8 cellular contexts compared by ENCODE assay signal in genomic region chr1:54199765-54200518, GRCh38. TPM values are rescaled to one million over a fixed set of nuclear protein-coding genes. Genes with fewer than 3 reads are reported as not detected.
DNase-seq lines count a peak whose midpoint lies in the region; ATAC-seq, FAIRE-seq and TF ChIP-seq lines count a peak whose summit lies in the region.

Gene CYB5RL (minus strand): TSS chr1:54200030. CDS start chr1:54195616, 4,414 bp downstream.
Gene MRPL37 (plus strand): TSS chr1:54200167. CDS start chr1:54200244, 77 bp downstream.

- FAIRE-seq in urothelium cell line (lab: Jason Lieb, UNC): no peak

- H3K27me3 ChIP-seq in right cardiac atrium (ENCODE audit: control insufficient read depth, insufficient read depth): no peaks in the 10 kb centered on the region
- H3K27me3 ChIP-seq in psoas muscle (ENCODE audit: insufficient read depth in 3 of 3, low read length in 2 of 3): no peaks in the 10 kb centered on the region

- under 1% methylated on average over 51 of the region's 51 CpGs for WGBS in right cardiac atrium
- 0% methylated on average over 47 to 51 of the region's 51 CpGs for WGBS in psoas muscle, 3 donors

- intact Hi-C loops in right cardiac atrium (cut with DNase I) (loop anchor here in 2 of 4 donors (10.0 kb wide), 1 partner anchor 205 kb away; the partner anchor contains the start of gene SSBP3 (in 2 of the 2)), psoas muscle (cut with DNase I) (loop anchor here (5.0 to 10.0 kb wide), 4 partner anchors 78 to 282 kb away; no protein-coding TSS in a partner anchor)

- TF ChIP-seq CTCF in psoas muscle (IDR thresholded peaks at IDR 0.05): no peak

- H3K4me1 ChIP-seq in right cardiac atrium (ENCODE audit: control insufficient read depth, insufficient read depth, low read length) (peaks cover 2% of the 10 kb centered on the region), psoas muscle (peaks cover 20% of the 10 kb centered on the region)

- H3K27ac ChIP-seq in angular gyrus (ENCODE audit: low read depth, low read length) (peak within 1 kb of the TSS; percentile 65), right cardiac atrium (ENCODE audit: low read length) (peak within 1 kb of the TSS; percentile 1), psoas muscle (peak within 1 kb of the TSS; percentile 80)

- H3K9me3 ChIP-seq in right cardiac atrium (ENCODE audit: control insufficient read depth, low read length) (no peaks in the 10 kb centered on the region), psoas muscle (no peaks in the 10 kb centered on the region)

- peak; percentile 97 for ATAC-seq in GM18502 (IDR thresholded peaks at IDR 0.05; ENCODE audit: poor library complexity, unreplicated experiment)
- ATAC-seq in HG02943 (IDR thresholded peaks at IDR 0.05; ENCODE audit: low read depth, unreplicated experiment): peak; percentile 96
- peak; percentile 99 for ATAC-seq in right cardiac atrium
- peak; percentile 96 to 100 (median 99) for ATAC-seq in psoas muscle

- DNase-seq in NCI-H187 (lab: John Stamatoyannopoulos, UW): peak; percentile 87 to 95
- DNase-seq in T-helper 2 cell: peak; percentile 71 to 95 (median 82)
- DNase-seq in right cardiac atrium: peak; percentile 88 to 95 (median 93)
- DNase-seq in psoas muscle: peak; percentile 88 to 93
- peak; percentile 97 for DNase-seq in urothelium cell line (ENCODE audit: low spot score)

- H3K4me3 ChIP-seq in right cardiac atrium (ENCODE audit: low read length) (peak within 1 kb of the TSS; percentile 51), psoas muscle (peak within 1 kb of the TSS; percentile 79)

- peaks cover 2 to 25% of the 10 kb centered on the region in 2 donors for H3K36me3 ChIP-seq in psoas muscle (ENCODE audit: insufficient read depth in 1 of 2, low read depth in 1 of 2)

RNA-seq across cellular contexts. Expression of gene CYB5RL, which starts in this region (rescaled TPM):
- total RNA-seq in right cardiac atrium (1 to 10 TPM; 3.0 to 6.4 (median 5.5) TPM), psoas muscle (1 to 10 TPM; 2.8 to 6.4 (median 3.3) TPM)
- polyA plus RNA-seq in right cardiac atrium (3.2 TPM), psoas muscle (1 to 10 TPM in 2 of 3 donors, under 1 TPM in 1; 0.89 to 3.4 (median 1.0) TPM)

RNA-seq across cellular contexts. Expression of gene MRPL37, which starts in this region (rescaled TPM):
- total RNA-seq in right cardiac atrium (10 to 100 TPM; 53.1 to 57.1 (median 55.7) TPM), psoas muscle (100 to 1,000 TPM in 3 of 4 donors, 10 to 100 TPM in 1; 89.6 to 109 (median 102) TPM)
- polyA plus RNA-seq in right cardiac atrium (53.9 TPM), psoas muscle (100 to 1,000 TPM in 1 of 3 donors, 10 to 100 TPM in 2; 68.9 to 100 (median 87.5) TPM)

Comparison
In these comparisons a context has a peak if more than half of its experiments do, and no peak if none do; other contexts are left out.
1. Peak in every context shown above with its lines: DNase-seq, ATAC-seq, H3K4me3 ChIP-seq and H3K27ac ChIP-seq.
2. H3K27ac ChIP-seq: peak in every context shown above with its lines; median percentile 80 in psoas muscle; 65 in angular gyrus; 1 in right cardiac atrium.